ENCODE assay signal across 14 cellular contexts in genomic region chr18:23341383-23341782, GRCh38.
DNase-seq lines count a peak whose midpoint lies in the region; ATAC-seq and TF ChIP-seq lines count a peak whose summit lies in the region.
"Had no signal": no experiment of that assay in that cellular context is flagged by ENCODE, and none has a peak within 500 bp of the region (broad histone marks: within the 10 kb centered on the region; RNA-seq: fewer than 3 reads in every experiment).

No MANE protein-coding gene starts in this region.

- ATAC-seq in psoas muscle (no peak), GM21723 (IDR thresholded peaks at IDR 0.05; ENCODE audit: unreplicated experiment) (no peak)
- ATAC-seq: naive thymus-derived CD4-positive, alpha-beta T cell had no signal

- no peaks in the 10 kb centered on the region for H3K36me3 ChIP-seq in ascending aorta
- no peaks in the 10 kb centered on the region for H3K36me3 ChIP-seq in osteoblast (ENCODE audit: insufficient read depth, low read length)
- no peaks in the 10 kb centered on the region for H3K36me3 ChIP-seq in psoas muscle (ENCODE audit: insufficient read depth in 1 of 2, low read depth in 1 of 2)
- H3K36me3 ChIP-seq: brain microvascular endothelial cell had no signal

- peak overlapping the region; percentile 27 for H2AFZ ChIP-seq in osteoblast (ENCODE audit: low read length)

- intact Hi-C loops in ascending aorta (cut with DNase I), result loop anchor here (5.0 kb wide), 1 partner anchor 104 kb away; no protein-coding TSS in a partner anchor
- intact Hi-C loops in psoas muscle (cut with DNase I), result no loop called here

- H3K9me3 ChIP-seq in ascending aorta, result no peaks in the 10 kb centered on the region
- no peaks in the 10 kb centered on the region for H3K9me3 ChIP-seq in osteoblast (ENCODE audit: low read depth, low read length)
- no peaks in the 10 kb centered on the region for H3K9me3 ChIP-seq in psoas muscle

- H4K20me1 ChIP-seq in osteoblast (ENCODE audit: insufficient read depth, low read length), result no peaks in the 10 kb centered on the region

- 48 to 56% (median 52%) methylated on average over 9 of the region's 9 CpGs for WGBS in psoas muscle, 3 donors

- DNase-seq in stimulated activated CD4-positive, alpha-beta T cell treated with anti-CD3 and anti-CD28 coated beads, Interleukin-1b, Interleukin-23, amount 100 ng/mL, for 48 hours, result peak; percentile 18
- no peak for DNase-seq in stimulated activated CD4-positive, alpha-beta T cell treated with anti-CD3 and anti-CD28 coated beads, Interleukin-2, amount 100 ng/mL, for 48 hours
- DNase-seq in ascending aorta (ENCODE audit: low spot score in 2 of 2) (peak in 1 of 2 donors; percentile 75), osteoblast (ENCODE audit: insufficient read length, low spot score, missing footprints) (peak; percentile 37), psoas muscle (no peak)
- DNase-seq in central memory CD4-positive, alpha-beta T cell, result no peak
- DNase-seq: activated CD4-positive, alpha-beta T cell treated with anti-CD3 and anti-CD28 coated beads, Interleukin-2, amount 50 U/mL, for 4 hours; activated gamma-delta T cell; brain microvascular endothelial cell; Calu3; HFFc6; naive thymus-derived CD4-positive, alpha-beta T cell; posterior cingulate gyrus had no signal

- H3K4me3 ChIP-seq in ascending aorta, result no peak overlapping the region
- no peak overlapping the region for H3K4me3 ChIP-seq in osteoblast (ENCODE audit: insufficient read depth, low read length)
- no peak overlapping the region for H3K4me3 ChIP-seq in psoas muscle

- H3K4me1 ChIP-seq in ascending aorta (peaks cover 3 to 8% of the 10 kb centered on the region in 2 donors), osteoblast (ENCODE audit: insufficient read depth, low read length) (peaks cover 6% of the 10 kb centered on the region), psoas muscle (no peaks in the 10 kb centered on the region)

- no peak overlapping the region for H3K4me2 ChIP-seq in osteoblast (ENCODE audit: insufficient read depth, low read length)

- TF ChIP-seq CTCF in ascending aorta (IDR thresholded peaks at IDR 0.05) (no peak), osteoblast (IDR thresholded peaks at IDR 0.05; ENCODE audit: extremely low read depth, low read depth, low read length) (no peak), psoas muscle (IDR thresholded peaks at IDR 0.05) (no peak)

- H3K27ac ChIP-seq in ascending aorta (peak overlapping the region; percentile 41 to 67), osteoblast (ENCODE audit: low read depth, low read length) (peak overlapping the region; percentile 19), psoas muscle (no peak overlapping the region)
- H3K27ac ChIP-seq: brain microvascular endothelial cell had no signal

- no peaks in the 10 kb centered on the region for H3K79me2 ChIP-seq in osteoblast (ENCODE audit: insufficient read depth, low read length)

- H3K27me3 ChIP-seq in ascending aorta, result no peaks in the 10 kb centered on the region
- no peaks in the 10 kb centered on the region for H3K27me3 ChIP-seq in osteoblast (ENCODE audit: insufficient read depth, low read length)
- no peaks in the 10 kb centered on the region for H3K27me3 ChIP-seq in psoas muscle (ENCODE audit: insufficient read depth in 3 of 3, low read length in 2 of 3)
- H3K27me3 ChIP-seq: brain microvascular endothelial cell had no signal

Comparison
In these comparisons a context has a peak if more than half of its experiments do, and no peak if none do; other contexts are left out.
1. DNase-seq: peak in stimulated activated CD4-positive, alpha-beta T cell treated with anti-CD3 and anti-CD28 coated beads, Interleukin-1b, Interleukin-23, amount 100 ng/mL, for 48 hours (single experiment) and osteoblast (single experiment); none in stimulated activated CD4-positive, alpha-beta T cell treated with anti-CD3 and anti-CD28 coated beads, Interleukin-2, amount 100 ng/mL, for 48 hours (0 of 2), psoas muscle (0 of 2) and central memory CD4-positive, alpha-beta T cell (single experiment).